ENCODE assay signal across 1 cellular context in genomic region chr6:23533954-23534725, GRCh38.
TF ChIP-seq lines count a peak whose summit lies in the region.

No MANE protein-coding gene starts in this region.

TF ChIP-seq in HepG2, 621 proteins besides CTCF, POLR2A, EP300 and RAD21 (continued from another document):
- no peak for TF ChIP-seq ATRX (CRISPR knock-in tag; IDR thresholded peaks at IDR 0.05; ENCODE audit: borderline replicate concordance)
- TF ChIP-seq ZNF484 (CRISPR knock-in tag; IDR thresholded peaks at IDR 0.05; ENCODE audit: borderline replicate concordance, low read depth): no peak
- no peak for TF ChIP-seq FOXO1 (CRISPR knock-in tag; IDR thresholded peaks at IDR 0.05)
- no peak for TF ChIP-seq ZBTB44 (CRISPR knock-in tag; IDR thresholded peaks at IDR 0.05)
- TF ChIP-seq ZNF382 (CRISPR knock-in tag; IDR thresholded peaks at IDR 0.05; ENCODE audit: borderline replicate concordance): no peak
- no peak for TF ChIP-seq ZFP90 (CRISPR knock-in tag; IDR thresholded peaks at IDR 0.05; ENCODE audit: borderline replicate concordance)
- TF ChIP-seq ZNF281 (CRISPR knock-in tag; IDR thresholded peaks at IDR 0.05; ENCODE audit: borderline replicate concordance): no peak
- no peak for TF ChIP-seq TCF12 (IDR thresholded peaks at IDR 0.05)
- no peak for TF ChIP-seq TCF12 (CRISPR knock-in tag; IDR thresholded peaks at IDR 0.05)
- no peak for TF ChIP-seq ZNF839 (CRISPR knock-in tag; IDR thresholded peaks at IDR 0.05; ENCODE audit: borderline replicate concordance)
- no peak for TF ChIP-seq ZSCAN25 (CRISPR knock-in tag; IDR thresholded peaks at IDR 0.05)
- TF ChIP-seq ZNF263 (CRISPR knock-in tag; IDR thresholded peaks at IDR 0.05): no peak
- no peak for TF ChIP-seq CREM (IDR thresholded peaks at IDR 0.05)
- TF ChIP-seq CREM (CRISPR knock-in tag; IDR thresholded peaks at IDR 0.05): no peak
- no peak for TF ChIP-seq GTF3A (CRISPR knock-in tag; conservative IDR thresholded peaks at IDR 0.05)
- TF ChIP-seq SIN3A (IDR thresholded peaks at IDR 0.05; ENCODE audit: borderline replicate concordance, low read depth, low read length): no peak
- no peak for TF ChIP-seq NR2F2 (IDR thresholded peaks at IDR 0.05; ENCODE audit: borderline replicate concordance, low read depth)
- TF ChIP-seq ZMYM2 (CRISPR knock-in tag; IDR thresholded peaks at IDR 0.05): no peak
TF ChIP-seq in HepG2: peak in this region for 0.
